Comparison of ENCODE assay signal across 8 cellular contexts in genomic region chr9:80605129-80605528, GRCh38.
DNase-seq lines count a peak whose midpoint lies in the region; ATAC-seq and TF ChIP-seq lines count a peak whose summit lies in the region.

No MANE protein-coding gene starts in this region.

- no peak for ATAC-seq in HG02759 (IDR thresholded peaks at IDR 0.05; ENCODE audit: unreplicated experiment)
- ATAC-seq in GM18907 (IDR thresholded peaks at IDR 0.05; ENCODE audit: unreplicated experiment): no peak

- peak; percentile 45 for TF ChIP-seq CTCF in astrocyte of the cerebellum (IDR thresholded peaks at IDR 0.05; ENCODE audit: low read depth, low read length, missing control alignments)

- DNase-seq in COLO829 (ENCODE audit: low spot score): peak; percentile 53
- peak; percentile 36 for DNase-seq in M059J (ENCODE audit: low read depth)
- peak; percentile 48 for DNase-seq in astrocyte of the cerebellum (ENCODE audit: low read depth)
- peak; percentile 37 for DNase-seq in medulla oblongata (ENCODE audit: extremely low spot score)
- DNase-seq in activated gamma-delta T cell treated with Interleukin-2 at 50 U/mL for 16 hours: no peak
- DNase-seq in UCSD-AML1 (lab: John Stamatoyannopoulos, UW; ENCODE audit: unreplicated experiment): no peak

- H3K4me3 ChIP-seq in astrocyte of the cerebellum (ENCODE audit: low read depth, low read length): no peak overlapping the region

- in situ Hi-C loops in astrocyte of the cerebellum (cut with HindIII; ENCODE audit: low sequenced_read_pairs): loop anchor here (25.0 kb wide), 1 partner anchor 1082 kb away; the partner anchor contains the start of gene TLE1

Comparison
In these comparisons a context has a peak if more than half of its experiments do, and no peak if none do; other contexts are left out.
1. DNase-seq: peak in COLO829 (single experiment), M059J (single experiment), astrocyte of the cerebellum (single experiment) and medulla oblongata (single experiment); none in activated gamma-delta T cell treated with Interleukin-2 at 50 U/mL for 16 hours (single experiment) and UCSD-AML1 (single experiment).